8 cellular contexts compared by ENCODE assay signal in genomic region chr6:10694302-10695085, GRCh38. TPM values are rescaled to one million over a fixed set of nuclear protein-coding genes. Genes with fewer than 3 reads are reported as not detected.
DNase-seq lines count a peak whose midpoint lies in the region; ATAC-seq and TF ChIP-seq lines count a peak whose summit lies in the region.

C6orf52 (minus strand) TSS chr6:10694616; CDS start chr6:10687550, 7,066 bp downstream.
PAK1IP1 (plus strand) TSS chr6:10694972; CDS start chr6:10694986, 14 bp downstream.

- H3K36me3 Mint-ChIP-seq in endodermal cell (ENCODE audit: low read depth): peaks cover 20% of the 10 kb centered on the region

- peaks cover 8% of the 10 kb centered on the region for H3K79me1 ChIP-seq in mesendoderm (ENCODE audit: low read length)

- H3K56ac ChIP-seq in mesendoderm (ENCODE audit: low read length): peak within 1 kb of the TSS; percentile 99

- peak within 1 kb of the TSS; percentile 73 for H3K23ac ChIP-seq in mesendoderm (ENCODE audit: low read length)

- H4K8ac ChIP-seq in mesendoderm (ENCODE audit: low read depth, low read length): no peak within 1 kb of the TSS

- WGBS in endodermal cell (ENCODE audit: insufficient coverage in 1 of 2, insufficient read length in 1 of 2), 2 experiments: 0% methylated on average over 14 to 53 of the region's 53 CpGs
- no CpG with 5 or more reads among the region's 53 CpGs for WGBS in mesendoderm (ENCODE audit: extremely low coverage, insufficient coverage, low lambda C conversion rate)

- H4K5ac ChIP-seq in mesendoderm (ENCODE audit: low read length): peak within 1 kb of the TSS; percentile 29

- H3K27ac ChIP-seq in endodermal cell (ENCODE audit: low read depth, low read length): peak within 1 kb of the TSS; percentile 99
- H3K27ac ChIP-seq in mesendoderm (ENCODE audit: low read depth, low read length): peak within 1 kb of the TSS; percentile 32

- H3K18ac ChIP-seq in mesendoderm (ENCODE audit: low read length): no peak within 1 kb of the TSS

- H3K4me1 ChIP-seq in endodermal cell (ENCODE audit: control insufficient read depth, insufficient read depth, low read length): no peaks in the 10 kb centered on the region
- H3K4me1 ChIP-seq in mesendoderm (ENCODE audit: control insufficient read depth, low read depth, low read length): peaks cover 2% of the 10 kb centered on the region

- H3K27me3 Mint-ChIP-seq in endodermal cell (ENCODE audit: insufficient read depth): no peaks in the 10 kb centered on the region

- peaks cover 9% of the 10 kb centered on the region for H3K9me3 ChIP-seq in endodermal cell (ENCODE audit: control insufficient read depth, low read length)

- peak within 1 kb of the TSS; percentile 72 for H2BK5ac ChIP-seq in mesendoderm (ENCODE audit: low read length)

- no peak within 1 kb of the TSS for H2AK5ac ChIP-seq in mesendoderm (ENCODE audit: low read length)

- no peak within 1 kb of the TSS for H2BK120ac ChIP-seq in mesendoderm (ENCODE audit: low read depth, low read length)

- no peak within 1 kb of the TSS for H2BK15ac ChIP-seq in mesendoderm (replicated peaks; ENCODE audit: low read depth)

- DNase-seq in Caki2 (ENCODE audit: low read depth): peak; percentile 99
- DNase-seq in HUDEP-2 (lab: John Stamatoyannopoulos, UW; ENCODE audit: unreplicated experiment in 76 of 76): peak; percentile 68 to 99 (median 93)
- peak; percentile 95 for DNase-seq in NOMO-1 treated with dmso at 0.1 percent for 144 hours (lab: John Stamatoyannopoulos, UW; ENCODE audit: unreplicated experiment)
- peak; percentile 88 for DNase-seq in activated CD8-positive, alpha-beta memory T cell treated with anti-CD3 and anti-CD28 coated beads, Interleukin-2, amount 50 U/mL, for 1 hour (ENCODE audit: extremely low read depth)
- DNase-seq in endodermal cell: peak; percentile 96
- DNase-seq in mesendoderm: peak; percentile 97
- peak; percentile 91 for DNase-seq in stimulated activated CD8-positive, alpha-beta memory T cell treated with anti-CD3 and anti-CD28 coated beads, Interleukin-12 subunit alpha, Interleukin-12 subunit beta, amount 100 ng/mL, for 4 hours (ENCODE audit: low read depth)

- peaks cover 44% of the 10 kb centered on the region for H3K79me2 ChIP-seq in mesendoderm (ENCODE audit: control insufficient read depth, insufficient read depth, low read length)

- H3K4ac ChIP-seq in mesendoderm (ENCODE audit: low read depth, low read length): no peak within 1 kb of the TSS

- H3K27me3 ChIP-seq in endodermal cell (ENCODE audit: control insufficient read depth, insufficient read depth, low read length, poor library complexity, severe bottlenecking) (no peaks in the 10 kb centered on the region), mesendoderm (ENCODE audit: insufficient read depth, low read length, poor library complexity) (no peaks in the 10 kb centered on the region)

- H3K9me3 Mint-ChIP-seq in endodermal cell: peaks cover 4% of the 10 kb centered on the region

- no peak for TF ChIP-seq CTCF in endodermal cell (conservative IDR thresholded peaks at IDR 0.05)

- H3K9ac ChIP-seq in endodermal cell (ENCODE audit: extremely low read depth, low read length, poor library complexity, severe bottlenecking) (peak within 1 kb of the TSS; percentile 97), mesendoderm (ENCODE audit: low read length) (peak within 1 kb of the TSS; percentile 98)

- peaks cover 31% of the 10 kb centered on the region for H3K4me1 Mint-ChIP-seq in endodermal cell

- H3K36me3 ChIP-seq in endodermal cell (ENCODE audit: control insufficient read depth, insufficient read depth, low read length) (peaks cover 31% of the 10 kb centered on the region), mesendoderm (ENCODE audit: control insufficient read depth, insufficient read depth, low read length) (no peaks in the 10 kb centered on the region)

- peak within 1 kb of the TSS; percentile 53 for H3K4me2 ChIP-seq in mesendoderm (ENCODE audit: low read length)

- peak within 1 kb of the TSS; percentile 100 for H3K27ac Mint-ChIP-seq in endodermal cell

- H3K4me3 ChIP-seq in endodermal cell (ENCODE audit: low read length) (peak within 1 kb of the TSS; percentile 93), mesendoderm (ENCODE audit: low read length) (peak within 1 kb of the TSS; percentile 99)

- in situ Hi-C loops in Caki2 (cut with HindIII; ENCODE audit: low pct_unique_long_range_greater_than_20kb, low sequenced_read_pairs): no loop called here

- H3K4me3 Mint-ChIP-seq in endodermal cell: peak within 1 kb of the TSS; percentile 87

- ATAC-seq in GM21390 (IDR thresholded peaks at IDR 0.05; ENCODE audit: unreplicated experiment): peak; percentile 99

RNA-seq across cellular contexts. Expression of gene C6orf52, which starts in this region (rescaled TPM):
- total RNA-seq in Caki2 (2014; rRNA removed; shearing (Covaris generic); ENCODE audit: low replicate concordance): 1.7 TPM in 1 of 2 replicates, not detected in the other
- total RNA-seq in endodermal cell: 1 to 10 TPM; 1.7 to 1.9 TPM
- polyA plus RNA-seq in endodermal cell (2013, experiment 1 of 2): 3.9 TPM
- 3.4 TPM for polyA plus RNA-seq in endodermal cell (2013, experiment 2 of 2)
- 2.3 TPM for polyA plus RNA-seq in mesendoderm (2013, experiment 1 of 2)
- 2.0 TPM for polyA plus RNA-seq in mesendoderm (2013, experiment 2 of 2)

RNA-seq across cellular contexts. Expression of gene PAK1IP1, which starts in this region (rescaled TPM):
- 25.7 and 45.0 TPM in 2 replicates for total RNA-seq in Caki2 (2014; rRNA removed; shearing (Covaris generic); ENCODE audit: low replicate concordance)
- total RNA-seq in endodermal cell: 10 to 100 TPM; 15.3 to 16.8 TPM
- 18.2 TPM for polyA plus RNA-seq in endodermal cell (2013, experiment 1 of 2)
- 17.8 TPM for polyA plus RNA-seq in endodermal cell (2013, experiment 2 of 2)
- 84.9 TPM for polyA plus RNA-seq in mesendoderm (2013, experiment 1 of 2)
- polyA plus RNA-seq in mesendoderm (2013, experiment 2 of 2): 92.9 TPM

Comparison
In these comparisons a context has a peak if more than half of its experiments do, and no peak if none do; other contexts are left out.
1. Peak in every context shown above with its lines: DNase-seq, ATAC-seq, H3K4me3 ChIP-seq and H3K27ac ChIP-seq.